ENCODE assay signal across 20 cellular contexts in the genomic region with DNA sequence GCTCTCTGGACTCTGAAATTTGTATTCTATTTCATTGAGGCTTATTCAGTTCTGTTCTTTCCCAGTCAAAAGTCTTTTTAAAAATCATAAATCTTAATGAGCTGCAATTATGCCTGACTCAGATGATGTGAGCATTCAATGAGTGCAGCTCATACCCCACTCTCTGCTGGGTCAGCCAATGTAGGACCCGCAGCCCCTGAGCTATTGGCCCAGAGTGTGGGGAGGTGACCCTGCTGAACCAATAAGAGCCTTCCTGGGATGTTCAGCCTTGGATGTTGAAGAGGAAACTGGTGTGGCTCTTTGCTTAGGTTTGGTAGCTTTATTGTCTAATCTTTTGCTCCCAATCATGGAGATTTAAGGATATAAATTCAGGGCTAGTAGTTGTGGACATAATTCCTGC. TPM values are rescaled to one million over a fixed set of nuclear protein-coding genes. Genes with fewer than 3 reads are reported as not detected.
DNase-seq lines count a peak whose midpoint lies in the region; ATAC-seq and TF ChIP-seq lines count a peak whose summit lies in the region.
"Had no signal": no experiment of that assay in that cellular context is flagged by ENCODE, and none has a peak within 500 bp of the region (broad histone marks: within the 10 kb centered on the region; RNA-seq: fewer than 3 reads in every experiment).

No MANE protein-coding gene starts in this region.

- 56 to 100% methylated on average over 1 of the region's 1 CpG for WGBS in lower leg skin, 2 donors

- TF ChIP-seq CTCF in GM23338 (conservative IDR thresholded peaks at IDR 0.05; ENCODE audit: low read depth in 2 of 2) (no peak), WTC11 (IDR thresholded peaks at IDR 0.05) (no peak), lower leg skin (IDR thresholded peaks at IDR 0.05) (no peak)

- H3K79me2 ChIP-seq in GM23338 (replicated peaks; ENCODE audit: insufficient read depth), result no peaks in the 10 kb centered on the region

- H3K36me3 Mint-ChIP-seq in GM23338 (ENCODE audit: low read depth) (no peaks in the 10 kb centered on the region), WTC11 (no peaks in the 10 kb centered on the region)

- H3F3A ChIP-seq in GM23338 (replicated peaks; ENCODE audit: low read depth), result no peaks in the 10 kb centered on the region

- ATAC-seq in GM23338, result peak; percentile 85
- ATAC-seq in WTC11, result peak; percentile 89
- no peak for ATAC-seq in esophagus mucosa
- ATAC-seq: HCT116, Right ventricle myocardium inferior had no signal

- no peaks in the 10 kb centered on the region for H3K4me1 ChIP-seq in GM23338 (ENCODE audit: insufficient read depth)
- H3K4me1 ChIP-seq: Caco-2 had no signal

- no peak overlapping the region for H2AFZ ChIP-seq in GM23338
- H2AFZ ChIP-seq: GM23248 had no signal

- H3K4me1 Mint-ChIP-seq in GM23338, result no peaks in the 10 kb centered on the region
- no peaks in the 10 kb centered on the region for H3K4me1 Mint-ChIP-seq in WTC11

- no peaks in the 10 kb centered on the region for H3K36me3 ChIP-seq in GM23338 (ENCODE audit: insufficient read depth)

- H3K27me3 ChIP-seq in GM23338 (ENCODE audit: insufficient read depth), result no peaks in the 10 kb centered on the region

- H3K27ac Mint-ChIP-seq in GM23338 (no peak overlapping the region), WTC11 (no peak overlapping the region)
- H3K27ac Mint-ChIP-seq: CD4-positive, alpha-beta T cell had no signal

- no peak overlapping the region for H3K4me2 ChIP-seq in GM23338
- H3K4me2 ChIP-seq: SK-N-SH had no signal

- CTCF ChIA-PET in WTC11 (lab: Charles Lee), result interaction anchor here (1.4 kb wide), 1 partner anchor 57 kb away, joined by 3 read pairs; no protein-coding TSS in a partner anchor

- peak; percentile 31 for DNase-seq in NCI-H1436 (lab: John Stamatoyannopoulos, UW)
- DNase-seq in NCI-H1436 treated with DMSO at 0.1 percent for 48 hours (lab: John Stamatoyannopoulos, UW), result no peak
- DNase-seq in GM23338 (ENCODE audit: low spot score), result peak; percentile 34
- no peak for DNase-seq in WTC11 (ENCODE audit: low spot score)
- peak; percentile 45 for DNase-seq in myocyte (ENCODE audit: low read depth)
- DNase-seq in lower leg skin (ENCODE audit: low spot score in 2 of 2), result no peak
- DNase-seq: Caco-2; CD4-positive, alpha-beta T cell; GF-D8; GM23248; NCI-H1092 treated with DMSO at 0.1 percent for 48 hours; NCI-H187; NCI-H2171 treated with DMSO at 0.1 percent for 48 hours; NCI-H510A treated with DMSO at 0.1 percent for 48 hours; NK-92 treated with Interleukin-12 subunit alpha and Interleukin-12 subunit beta, amount 100 ng/mL, for 24 hours; SK-N-SH had no signal

- no peak overlapping the region for H3K27ac ChIP-seq in GM23338 (ENCODE audit: low read depth)
- H3K27ac ChIP-seq: GM23248 had no signal

- TF ChIP-seq POLR2A in lower leg skin (IDR thresholded peaks at IDR 0.05), result no peak

- H3K4me3 Mint-ChIP-seq in GM23338 (no peak overlapping the region), WTC11 (no peak overlapping the region)
- H3K4me3 Mint-ChIP-seq: CD4-positive, alpha-beta T cell had no signal

- H3K9me3 Mint-ChIP-seq in GM23338, result no peaks in the 10 kb centered on the region
- H3K9me3 Mint-ChIP-seq in WTC11, result no peaks in the 10 kb centered on the region
- H3K9me3 Mint-ChIP-seq: CD4-positive, alpha-beta T cell had no signal

- intact Hi-C loops in lower leg skin (cut with DNase I; ENCODE audit: low total_unique reads), result no loop called here

- H3K9me2 ChIP-seq in GM23338 (ENCODE audit: insufficient read depth), result no peaks in the 10 kb centered on the region
- H3K9me2 ChIP-seq: SK-N-SH had no signal

- POLR2A ChIA-PET in WTC11 (lab: Charles Lee), result no interaction called here

- H4K20me1 ChIP-seq in GM23338 (replicated peaks; ENCODE audit: insufficient read depth), result no peaks in the 10 kb centered on the region

- H3K27me3 Mint-ChIP-seq in GM23338 (ENCODE audit: insufficient read depth, low read depth, poor library complexity), result no peaks in the 10 kb centered on the region
- peaks cover 9% of the 10 kb centered on the region for H3K27me3 Mint-ChIP-seq in WTC11 (ENCODE audit: low read depth)

- H3K4me3 ChIP-seq in GM23338 (no peak overlapping the region), lower leg skin (ENCODE audit: low read depth, poor library complexity, severe bottlenecking) (no peak overlapping the region)
- H3K4me3 ChIP-seq: GM23248 had no signal

TF ChIP-seq in GM23338, 12 proteins besides CTCF, POLR2A, EP300 and RAD21 (continues in another document):
- TF ChIP-seq NANOG (IDR thresholded peaks at IDR 0.05; ENCODE audit: borderline replicate concordance), result no peak
- TF ChIP-seq EZH2 (IDR thresholded peaks at IDR 0.05; ENCODE audit: low read depth, unreplicated experiment), result no peak
- no peak for TF ChIP-seq POLR2AphosphoS5 (IDR thresholded peaks at IDR 0.05; ENCODE audit: low read depth)
- no peak for TF ChIP-seq STAT1 (IDR thresholded peaks at IDR 0.05; ENCODE audit: unreplicated experiment)
- no peak for TF ChIP-seq JUNB (IDR thresholded peaks at IDR 0.05; ENCODE audit: unreplicated experiment)

TF ChIP-seq in WTC11, 78 proteins besides CTCF, POLR2A, EP300 and RAD21 (continues in another document):
- TF ChIP-seq ZNF219 (CRISPR knock-in tag; IDR thresholded peaks at IDR 0.05; ENCODE audit: borderline replicate concordance) (no peak), OVOL2 (CRISPR knock-in tag; IDR thresholded peaks at IDR 0.05; ENCODE audit: borderline replicate concordance) (no peak)
- TF ChIP-seq, protein P1, sequence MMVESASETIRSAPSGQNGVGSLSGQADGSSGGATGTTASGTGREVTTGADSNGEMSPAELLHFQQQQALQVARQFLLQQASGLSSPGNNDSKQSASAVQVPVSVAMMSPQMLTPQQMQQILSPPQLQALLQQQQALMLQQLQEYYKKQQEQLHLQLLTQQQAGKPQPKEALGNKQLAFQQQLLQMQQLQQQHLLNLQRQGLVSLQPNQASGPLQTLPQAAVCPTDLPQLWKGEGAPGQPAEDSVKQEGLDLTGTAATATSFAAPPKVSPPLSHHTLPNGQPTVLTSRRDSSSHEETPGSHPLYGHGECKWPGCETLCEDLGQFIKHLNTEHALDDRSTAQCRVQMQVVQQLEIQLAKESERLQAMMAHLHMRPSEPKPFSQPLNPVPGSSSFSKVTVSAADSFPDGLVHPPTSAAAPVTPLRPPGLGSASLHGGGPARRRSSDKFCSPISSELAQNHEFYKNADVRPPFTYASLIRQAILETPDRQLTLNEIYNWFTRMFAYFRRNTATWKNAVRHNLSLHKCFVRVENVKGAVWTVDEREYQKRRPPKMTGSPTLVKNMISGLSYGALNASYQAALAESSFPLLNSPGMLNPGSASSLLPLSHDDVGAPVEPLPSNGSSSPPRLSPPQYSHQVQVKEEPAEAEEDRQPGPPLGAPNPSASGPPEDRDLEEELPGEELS (CRISPR knock-in tag; IDR thresholded peaks at IDR 0.05), result no peak
- TF ChIP-seq, protein P2, sequence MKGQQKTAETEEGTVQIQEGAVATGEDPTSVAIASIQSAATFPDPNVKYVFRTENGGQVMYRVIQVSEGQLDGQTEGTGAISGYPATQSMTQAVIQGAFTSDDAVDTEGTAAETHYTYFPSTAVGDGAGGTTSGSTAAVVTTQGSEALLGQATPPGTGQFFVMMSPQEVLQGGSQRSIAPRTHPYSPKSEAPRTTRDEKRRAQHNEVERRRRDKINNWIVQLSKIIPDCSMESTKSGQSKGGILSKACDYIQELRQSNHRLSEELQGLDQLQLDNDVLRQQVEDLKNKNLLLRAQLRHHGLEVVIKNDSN (CRISPR knock-in tag; IDR thresholded peaks at IDR 0.05), result no peak
- TF ChIP-seq, protein P3, sequence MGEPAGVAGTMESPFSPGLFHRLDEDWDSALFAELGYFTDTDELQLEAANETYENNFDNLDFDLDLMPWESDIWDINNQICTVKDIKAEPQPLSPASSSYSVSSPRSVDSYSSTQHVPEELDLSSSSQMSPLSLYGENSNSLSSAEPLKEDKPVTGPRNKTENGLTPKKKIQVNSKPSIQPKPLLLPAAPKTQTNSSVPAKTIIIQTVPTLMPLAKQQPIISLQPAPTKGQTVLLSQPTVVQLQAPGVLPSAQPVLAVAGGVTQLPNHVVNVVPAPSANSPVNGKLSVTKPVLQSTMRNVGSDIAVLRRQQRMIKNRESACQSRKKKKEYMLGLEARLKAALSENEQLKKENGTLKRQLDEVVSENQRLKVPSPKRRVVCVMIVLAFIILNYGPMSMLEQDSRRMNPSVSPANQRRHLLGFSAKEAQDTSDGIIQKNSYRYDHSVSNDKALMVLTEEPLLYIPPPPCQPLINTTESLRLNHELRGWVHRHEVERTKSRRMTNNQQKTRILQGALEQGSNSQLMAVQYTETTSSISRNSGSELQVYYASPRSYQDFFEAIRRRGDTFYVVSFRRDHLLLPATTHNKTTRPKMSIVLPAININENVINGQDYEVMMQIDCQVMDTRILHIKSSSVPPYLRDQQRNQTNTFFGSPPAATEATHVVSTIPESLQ (CRISPR knock-in tag; IDR thresholded peaks at IDR 0.05), result no peak

RNA-seq across cellular contexts. Expression of a gene that starts 12.1 kb away (rescaled TPM):
- total RNA-seq in GM23338 (2014; rRNA removed; shearing (Covaris generic)), result 18.0 and 25.4 TPM in 2 replicates
- polyA plus RNA-seq in GM23338 (2016; fragmentation: Nextera tagmentation; extraction: Ambion mirVana), result 125 and 148 TPM in 2 replicates
- total RNA-seq in WTC11 (2021), result 46.4 to 55.0 TPM (median 50.6 TPM) in 3 replicates
- total RNA-seq in myocyte, result 153 and 202 TPM in 2 replicates
- 141 TPM for polyA plus RNA-seq in myocyte (2012)
- total RNA-seq in lower leg skin, result 10 to 100 TPM; 63.7 to 98.8 (median 80.4) TPM
- total RNA-seq in esophagus mucosa, result 25.7 TPM

RNA-seq across cellular contexts. Expression of a gene that starts 34.6 kb away (rescaled TPM):
- total RNA-seq in GM23338 (2014; rRNA removed; shearing (Covaris generic)), result 5.0 and 5.2 TPM in 2 replicates
- 30.6 and 31.1 TPM in 2 replicates for polyA plus RNA-seq in GM23338 (2016; fragmentation: Nextera tagmentation; extraction: Ambion mirVana)
- total RNA-seq in WTC11 (2021) (9.3 to 14.1 TPM (median 11.7 TPM) in 3 replicates), myocyte (34.0 and 36.5 TPM in 2 replicates), lower leg skin (10 to 100 TPM; 18.4 to 21.5 (median 19.5) TPM), esophagus mucosa (2.9 TPM)
- polyA plus RNA-seq in myocyte (2012), result 60.7 TPM

RNA-seq across cellular contexts. Expression of a gene that starts 53.9 kb away (rescaled TPM):
- not detected in 2 replicates for total RNA-seq in GM23338 (2014; rRNA removed; shearing (Covaris generic))
- polyA plus RNA-seq in GM23338 (2016; fragmentation: Nextera tagmentation; extraction: Ambion mirVana), result 1.1 and 2.0 TPM in 2 replicates
- total RNA-seq in WTC11 (2021) (0.17 to 0.48 TPM (median 0.23 TPM) in 3 replicates), myocyte (0.26 and 0.32 TPM in 2 replicates), lower leg skin (under 1 TPM; 0.13 to 0.84 (median 0.38) TPM), esophagus mucosa (0.16 TPM)
- polyA plus RNA-seq in myocyte (2012), result 0.86 TPM
- total RNA-seq: A172, Caco-2, GM23248, Right ventricle myocardium inferior had no signal

RNA-seq across cellular contexts. Expression of a gene that starts 55.6 kb away (rescaled TPM):
- 5.8 and 10.9 TPM in 2 replicates for total RNA-seq in GM23338 (2014; rRNA removed; shearing (Covaris generic))
- polyA plus RNA-seq in GM23338 (2016; fragmentation: Nextera tagmentation; extraction: Ambion mirVana), result 8.8 and 11.0 TPM in 2 replicates
- total RNA-seq in WTC11 (2021) (4.6 to 4.9 TPM (median 4.7 TPM) in 3 replicates), myocyte (149 and 162 TPM in 2 replicates), lower leg skin (10 to 100 TPM; 27.3 to 44.2 (median 38.6) TPM), esophagus mucosa (6.1 TPM)
- 27.3 TPM for polyA plus RNA-seq in myocyte (2012)

Comparison
In these comparisons a context has a peak if more than half of its experiments do, and no peak if none do; other contexts are left out.
1. DNase-seq: peak in NCI-H1436 (single experiment), GM23338 (single experiment) and myocyte (single experiment); none in NCI-H1436 treated with DMSO at 0.1 percent for 48 hours (single experiment), WTC11 (single experiment) and lower leg skin (0 of 2).